15 cellular contexts compared by ENCODE assay signal in the genomic region with DNA sequence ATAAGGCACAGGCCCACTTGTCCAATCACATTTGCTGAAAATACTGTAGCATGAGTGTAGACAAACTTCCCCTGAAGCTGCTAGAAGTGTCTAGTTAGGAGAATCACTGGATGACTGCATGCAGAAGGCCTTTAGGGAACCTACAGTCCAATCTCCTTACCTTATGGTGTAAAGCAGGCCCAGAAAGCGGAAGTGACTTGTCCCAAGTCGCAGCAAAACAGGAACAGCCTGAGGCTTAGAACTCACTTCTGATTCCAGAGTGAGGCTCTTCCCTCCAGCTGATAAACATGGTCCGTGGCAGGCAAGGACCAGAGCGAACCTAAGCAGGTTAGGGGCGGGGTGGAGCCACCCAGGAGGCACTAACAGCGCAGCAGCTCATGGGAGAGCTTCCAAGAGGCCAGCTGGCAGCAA. TPM values are rescaled to one million over a fixed set of nuclear protein-coding genes. Genes with fewer than 3 reads are reported as not detected.
DNase-seq lines count a peak whose midpoint lies in the region; ATAC-seq, FAIRE-seq and TF ChIP-seq lines count a peak whose summit lies in the region.
"Had no signal": no experiment of that assay in that cellular context is flagged by ENCODE, and none has a peak within 500 bp of the region (broad histone marks: within the 10 kb centered on the region; RNA-seq: fewer than 3 reads in every experiment).

No MANE protein-coding gene starts in this region.

- H4K91ac ChIP-seq in trophoblast cell (ENCODE audit: low read depth, low read length) = no peak overlapping the region

- peaks cover 6% of the 10 kb centered on the region for H3K79me1 ChIP-seq in trophoblast cell (ENCODE audit: low read length)

- H3K79me2 ChIP-seq in trophoblast cell (ENCODE audit: control insufficient read depth, insufficient read depth, low read length, poor library complexity) = peaks cover 2% of the 10 kb centered on the region

- H3K4me1 ChIP-seq in NT2/D1 (ENCODE audit: insufficient read depth, insufficient read length) = peaks cover 9% of the 10 kb centered on the region
- H3K4me1 ChIP-seq in trophoblast cell (ENCODE audit: control insufficient read depth in 1 of 2, insufficient read depth in 2 of 2, low read length in 2 of 2) = peaks cover 4 to 13% of the 10 kb centered on the region in 2 experiments

- no peak overlapping the region for H2AK5ac ChIP-seq in trophoblast cell (ENCODE audit: low read length)

- H3K9ac ChIP-seq in NT2/D1 (ENCODE audit: insufficient read length, low read depth) (peak overlapping the region; percentile 53), trophoblast cell (ENCODE audit: low read length) (no peak overlapping the region)

- H2BK5ac ChIP-seq in trophoblast cell (ENCODE audit: low read depth, low read length, poor library complexity) = no peak overlapping the region

- no peak overlapping the region for H4K12ac ChIP-seq in trophoblast cell (ENCODE audit: low read depth, low read length)

- peaks cover 19% of the 10 kb centered on the region for H3K36me3 ChIP-seq in NT2/D1 (ENCODE audit: insufficient read depth, insufficient read length, low read length)
- H3K36me3 ChIP-seq in bronchial epithelial cell (ENCODE audit: control insufficient read depth, insufficient read depth, low read length) = peaks cover 5% of the 10 kb centered on the region
- peaks cover 17 to 20% of the 10 kb centered on the region in 2 experiments for H3K36me3 ChIP-seq in trophoblast cell (ENCODE audit: control insufficient read depth in 1 of 2, insufficient read depth in 2 of 2, low read length in 2 of 2)

- H2BK120ac ChIP-seq in trophoblast cell (ENCODE audit: insufficient read depth, low read length, poor library complexity) = no peak overlapping the region

- H3K18ac ChIP-seq in trophoblast cell (ENCODE audit: low read length) = no peak overlapping the region

- no peak overlapping the region for H3K23ac ChIP-seq in trophoblast cell (ENCODE audit: low read length)

- H3K4me3 ChIP-seq in GM12865 (ENCODE audit: low read depth, low read length) (no peak overlapping the region), NT2/D1 (ENCODE audit: insufficient read length, low read depth) (no peak overlapping the region), bronchial epithelial cell (ENCODE audit: low read depth, low read length) (no peak overlapping the region), trophoblast cell (ENCODE audit: low read depth, low read length) (no peak overlapping the region)

- H3K4me2 ChIP-seq in trophoblast cell (ENCODE audit: low read length) = no peak overlapping the region

- H3K27me3 ChIP-seq in NT2/D1 (ENCODE audit: insufficient read depth, insufficient read length) (peaks cover 18% of the 10 kb centered on the region), bronchial epithelial cell (ENCODE audit: control insufficient read depth, insufficient read depth, low read length) (no peaks in the 10 kb centered on the region), trophoblast cell (ENCODE audit: insufficient read depth, low read length) (no peaks in the 10 kb centered on the region)

- H2BK12ac ChIP-seq in trophoblast cell (ENCODE audit: low read length) = no peak overlapping the region

- H3K9me3 ChIP-seq in NT2/D1 (ENCODE audit: insufficient read depth, low read length) (no peaks in the 10 kb centered on the region), trophoblast cell (ENCODE audit: insufficient read depth, low read depth, low read length) (peaks cover 2% of the 10 kb centered on the region)

- H2AFZ ChIP-seq in trophoblast cell (ENCODE audit: insufficient read depth, low read length, poor library complexity) = no peak overlapping the region

- no peak overlapping the region for H3K4ac ChIP-seq in trophoblast cell (ENCODE audit: low read depth, low read length)

- DNase-seq in GM12865 (ENCODE audit: low read depth) = peak; percentile 39
- no peak for DNase-seq in NT2/D1 (ENCODE audit: low read depth, low spot score)
- peak; percentile 56 for DNase-seq in bronchial epithelial cell (ENCODE audit: low read depth)
- peak; percentile 98 for DNase-seq in trophoblast cell
- DNase-seq in NCI-H146 (lab: John Stamatoyannopoulos, UW) = no peak
- DNase-seq in COLO829 (ENCODE audit: low spot score) = no peak
- DNase-seq: activated CD8-positive, alpha-beta memory T cell treated with anti-CD3 and anti-CD28 coated beads for 24 hours; cerebellar nuclear complex; COR-L47; NCI-H526; T-helper 2 cell had no signal

- no CpG with 5 or more reads among the region's 6 CpGs for WGBS in trophoblast cell (ENCODE audit: extremely low coverage, insufficient coverage, insufficient read length)

- H3K14ac ChIP-seq in trophoblast cell (ENCODE audit: low read length) = no peak overlapping the region

- peak overlapping the region; percentile 31 for H3K27ac ChIP-seq in trophoblast cell (ENCODE audit: low read depth, low read length)

- H4K8ac ChIP-seq in trophoblast cell (ENCODE audit: low read depth, low read length) = peak overlapping the region; percentile 20

- TF ChIP-seq CTCF in GM12865 (IDR thresholded peaks at IDR 0.05; ENCODE audit: insufficient read depth, low read depth, low read length, missing control alignments) (no peak), bronchial epithelial cell (IDR thresholded peaks at IDR 0.05; ENCODE audit: insufficient read depth, low read length, severe bottlenecking) (no peak)

- FAIRE-seq in bronchial epithelial cell (lab: Jason Lieb, UNC) = no peak
- FAIRE-seq: islet of Langerhans had no signal

- ATAC-seq in GM21515 (IDR thresholded peaks at IDR 0.05; ENCODE audit: unreplicated experiment) (no peak), SK-N-SH treated with all-trans-retinoic acid at 6 μM for 48 hours (no peak)
- ATAC-seq: activated naive CD4-positive, alpha-beta T cell treated with anti-CD3 and anti-CD28 coated beads, Interleukin-2, amount 50 U/mL, for 72 hours had no signal

TF ChIP-seq in SK-N-SH treated with all-trans-retinoic acid at 6 μM for 48 hours, 23 proteins besides CTCF, POLR2A, EP300 and RAD21:
- TF ChIP-seq ZNF70 (CRISPR knock-in tag; IDR thresholded peaks at IDR 0.05) (no peak), GLIS3 (CRISPR knock-in tag; IDR thresholded peaks at IDR 0.05) (no peak), ZNF8 (CRISPR knock-in tag; IDR thresholded peaks at IDR 0.05) (no peak), CREB5 (CRISPR knock-in tag; IDR thresholded peaks at IDR 0.05; ENCODE audit: low read depth) (no peak), ARNTL (CRISPR knock-in tag; IDR thresholded peaks at IDR 0.05; ENCODE audit: borderline replicate concordance, low read depth) (no peak), CSDC2 (CRISPR knock-in tag; IDR thresholded peaks at IDR 0.05) (no peak), OSR1 (CRISPR knock-in tag; IDR thresholded peaks at IDR 0.05) (no peak), TCF4 (CRISPR knock-in tag; IDR thresholded peaks at IDR 0.05; ENCODE audit: borderline replicate concordance) (no peak), PPARA (CRISPR knock-in tag; IDR thresholded peaks at IDR 0.05; ENCODE audit: borderline replicate concordance) (no peak), PATZ1 (CRISPR knock-in tag; IDR thresholded peaks at IDR 0.05; ENCODE audit: borderline replicate concordance) (no peak), ZNF565 (CRISPR knock-in tag; conservative IDR thresholded peaks at IDR 0.05; ENCODE audit: low read depth) (no peak), ISL1 (CRISPR knock-in tag; IDR thresholded peaks at IDR 0.05) (no peak), RARB (CRISPR knock-in tag; IDR thresholded peaks at IDR 0.05) (no peak)

RNA-seq across cellular contexts. Expression of gene GRAMD2A, which starts 2.5 kb away (rescaled TPM):
- total RNA-seq in bronchial epithelial cell = 4.6 and 5.5 TPM in 2 replicates
- 11.9 and 13.4 TPM in 2 replicates for polyA plus RNA-seq in trophoblast cell (2013)
- total RNA-seq: activated naive CD4-positive, alpha-beta T cell treated with anti-CD3 and anti-CD28 coated beads, Interleukin-2, amount 50 U/mL, for 72 hours had no signal

RNA-seq across cellular contexts. Expression of gene PKM, which starts 35.9 kb away (rescaled TPM):
- 1,045 and 1,080 TPM in 2 replicates for total RNA-seq in bronchial epithelial cell
- polyA plus RNA-seq in trophoblast cell (2013) = 887 and 913 TPM in 2 replicates

Comparison
In these comparisons a context has a peak if more than half of its experiments do, and no peak if none do; other contexts are left out.
1. DNase-seq: peak in GM12865 (single experiment), bronchial epithelial cell (single experiment) and trophoblast cell (2 of 2); none in NT2/D1 (single experiment), NCI-H146 (single experiment) and COLO829 (single experiment).